Comparison of ENCODE assay signal across 25 cellular contexts in genomic region chr2:197558393-197558792, GRCh38.
"Had no signal": no experiment of that assay in that cellular context is flagged by ENCODE, and none has a peak within 500 bp of the region (broad histone marks: within the 10 kb centered on the region; RNA-seq: fewer than 3 reads in every experiment).

No MANE protein-coding gene starts in this region.

- H3K27ac Mint-ChIP-seq: memory B cell; mesothelial cell of epicardium; nephron progenitor cell; stimulated activated naive B cell treated with anti-CD40 and anti-IgM and Interleukin-4, amounts not matched to agents 10 μg/mL and 1 μg/mL and 100 μg/mL, for 72 hours had no signal

- H3K4me1 Mint-ChIP-seq: mesothelial cell of epicardium; nephron progenitor cell; stimulated activated naive B cell treated with anti-CD40 and anti-IgM and Interleukin-4, amounts not matched to agents 10 μg/mL and 1 μg/mL and 100 μg/mL, for 72 hours; stimulated activated naive CD8-positive, alpha-beta T cell treated with anti-CD3 and anti-CD28 coated beads, Interleukin-15, amount 100 ng/mL, for 72 hours had no signal

- H3K4me3 ChIP-seq: colonic mucosa, esophagus muscularis mucosa, gastroesophageal sphincter, left ventricle myocardium inferior, lower lobe of right lung, prostate gland, spleen, testis, tibial nerve, upper lobe of right lung, vagina had no signal

- ATAC-seq: gastroesophageal sphincter; left cardiac atrium; lower lobe of right lung; sciatic nerve; stimulated activated naive B cell treated with anti-CD40 and anti-IgM and Interleukin-4, amounts not matched to agents 10 μg/mL and 1 μg/mL and 100 μg/mL, for 72 hours; stimulated activated naive CD8-positive, alpha-beta T cell treated with anti-CD3 and anti-CD28 coated beads, Interleukin-15, amount 100 ng/mL, for 72 hours; upper lobe of right lung had no signal

- H3K9me3 Mint-ChIP-seq: immature natural killer cell; memory B cell; naive B cell; stimulated activated naive B cell treated with anti-CD40 and anti-IgM and Interleukin-4, amounts not matched to agents 10 μg/mL and 1 μg/mL and 100 μg/mL, for 72 hours; stimulated activated naive CD8-positive, alpha-beta T cell treated with anti-CD3 and anti-CD28 coated beads, Interleukin-15, amount 100 ng/mL, for 72 hours had no signal

- DNase-seq: colonic mucosa; effector CD8-positive, alpha-beta T cell; immature natural killer cell; kidney; left cardiac atrium; left ventricle myocardium inferior; lower lobe of right lung; naive B cell; nephron progenitor cell; spleen; stimulated activated CD4-positive, alpha-beta T cell treated with anti-CD3 and anti-CD28 coated beads, Interleukin-15, amount 100 ng/mL, for 24 hours; stimulated activated CD4-positive, alpha-beta T cell treated with anti-CD3 and anti-CD28 coated beads, Interleukin-1b, Interleukin-23, amount 100 ng/mL, for 48 hours; stimulated activated CD4-positive, alpha-beta T cell treated with anti-CD3 and anti-CD28 coated beads, Interleukin-4, amount 100 ng/mL, for 4 hours; stimulated activated naive B cell treated with anti-CD40 and anti-IgM and Interleukin-4, amounts not matched to agents 10 μg/mL and 1 μg/mL and 100 μg/mL, for 72 hours; stimulated activated naive CD8-positive, alpha-beta T cell treated with anti-CD3 and anti-CD28 coated beads, Interleukin-15, amount 100 ng/mL, for 72 hours; testis; upper lobe of right lung had no signal

- H3K4me3 Mint-ChIP-seq: immature natural killer cell; memory B cell; mesothelial cell of epicardium; naive B cell; nephron progenitor cell; stimulated activated naive B cell treated with anti-CD40 and anti-IgM and Interleukin-4, amounts not matched to agents 10 μg/mL and 1 μg/mL and 100 μg/mL, for 72 hours; stimulated activated naive CD8-positive, alpha-beta T cell treated with anti-CD3 and anti-CD28 coated beads, Interleukin-15, amount 100 ng/mL, for 72 hours had no signal

- H3K27me3 Mint-ChIP-seq: memory B cell; naive B cell; stimulated activated naive B cell treated with anti-CD40 and anti-IgM and Interleukin-4, amounts not matched to agents 10 μg/mL and 1 μg/mL and 100 μg/mL, for 72 hours; stimulated activated naive CD8-positive, alpha-beta T cell treated with anti-CD3 and anti-CD28 coated beads, Interleukin-15, amount 100 ng/mL, for 72 hours had no signal
